ENCODE assay signal across 8 cellular contexts in genomic region chr14:24160850-24161804, GRCh38. TPM values are rescaled to one million over a fixed set of nuclear protein-coding genes. Genes with fewer than 3 reads are reported as not detected.
DNase-seq lines count a peak whose midpoint lies in the region; ATAC-seq, FAIRE-seq and TF ChIP-seq lines count a peak whose summit lies in the region.

A gene with protein sequence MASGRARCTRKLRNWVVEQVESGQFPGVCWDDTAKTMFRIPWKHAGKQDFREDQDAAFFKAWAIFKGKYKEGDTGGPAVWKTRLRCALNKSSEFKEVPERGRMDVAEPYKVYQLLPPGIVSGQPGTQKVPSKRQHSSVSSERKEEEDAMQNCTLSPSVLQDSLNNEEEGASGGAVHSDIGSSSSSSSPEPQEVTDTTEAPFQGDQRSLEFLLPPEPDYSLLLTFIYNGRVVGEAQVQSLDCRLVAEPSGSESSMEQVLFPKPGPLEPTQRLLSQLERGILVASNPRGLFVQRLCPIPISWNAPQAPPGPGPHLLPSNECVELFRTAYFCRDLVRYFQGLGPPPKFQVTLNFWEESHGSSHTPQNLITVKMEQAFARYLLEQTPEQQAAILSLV (plus strand): TSS chr14:24161265. CDS start chr14:24162145, 880 bp downstream.

- TF ChIP-seq CTCF in AG09319 (IDR thresholded peaks at IDR 0.05; ENCODE audit: low read depth, low read length) = peak; percentile 93
- peak; percentile 76 for TF ChIP-seq CTCF in WI38 (IDR thresholded peaks at IDR 0.05; ENCODE audit: low read depth, low read length)
- peak; percentile 96 for TF ChIP-seq CTCF in bronchial epithelial cell (IDR thresholded peaks at IDR 0.05; ENCODE audit: insufficient read depth, low read length, severe bottlenecking)

- peak; percentile 86 for ATAC-seq in GM18909 (IDR thresholded peaks at IDR 0.05; ENCODE audit: poor library complexity, unreplicated experiment)
- ATAC-seq in HG03175 (IDR thresholded peaks at IDR 0.05; ENCODE audit: unreplicated experiment) = peak; percentile 83

- peak within 1 kb of the TSS; percentile 68 for H3K4me3 ChIP-seq in WI38 (ENCODE audit: low read depth, low read length)
- peak within 1 kb of the TSS; percentile 73 for H3K4me3 ChIP-seq in bronchial epithelial cell (ENCODE audit: low read depth, low read length)

- DNase-seq in AG09319 (ENCODE audit: extremely low read depth, low read depth) = peak; percentile 90
- peak; percentile 93 for DNase-seq in NCI-H2227 treated with DMSO at 0.1 percent for 48 hours (lab: John Stamatoyannopoulos, UW)
- DNase-seq in bronchial epithelial cell (ENCODE audit: low read depth) = peak; percentile 86
- peak; percentile 95 for DNase-seq in iPS-NIHi7 (ENCODE audit: extremely low spot score)
- peak; percentile 94 for DNase-seq in smooth muscle cell of the brain vasculature (ENCODE audit: low read depth, low spot score)

- peaks cover 47% of the 10 kb centered on the region for H3K36me3 ChIP-seq in bronchial epithelial cell (ENCODE audit: control insufficient read depth, insufficient read depth, low read length)

- no peaks in the 10 kb centered on the region for H3K27me3 ChIP-seq in bronchial epithelial cell (ENCODE audit: control insufficient read depth, insufficient read depth, low read length)

- no peak for FAIRE-seq in bronchial epithelial cell (lab: Jason Lieb, UNC)

RNA-seq across cellular contexts. Expression of the gene that starts here (rescaled TPM):
- 19.2 and 28.7 TPM in 2 replicates for total RNA-seq in bronchial epithelial cell

Comparison
In these comparisons a context has a peak if more than half of its experiments do, and no peak if none do; other contexts are left out.
1. Peak in every context shown above with its lines: DNase-seq, ATAC-seq and H3K4me3 ChIP-seq.